ENCODE assay signal across 38 cellular contexts in genomic region chr18:44075038-44075437, GRCh38.
"Had no signal": no experiment of that assay in that cellular context is flagged by ENCODE, and none has a peak within 500 bp of the region (broad histone marks: within the 10 kb centered on the region; RNA-seq: fewer than 3 reads in every experiment).

No MANE protein-coding gene starts in this region.

- H3K4me1 ChIP-seq: adrenal gland had no signal

- H3K27ac Mint-ChIP-seq: activated B cell treated with CpG ODN at 0.5 μM for 24 hours; activated CD4-positive, alpha-beta memory T cell treated with anti-CD3 and anti-CD28 coated beads for 36 hours; activated CD4-positive, alpha-beta T cell treated with anti-CD3 and anti-CD28 coated beads, Interleukin-2, amount 10 ng/mL, durations not matched to agents 24 days and 14 days; activated CD8-positive, alpha-beta T cell treated with anti-CD3 and anti-CD28 coated beads for 36 hours; activated naive CD4-positive, alpha-beta T cell treated with anti-CD3 and anti-CD28 coated beads for 36 hours; activated naive CD4-positive, alpha-beta T cell treated with anti-CD3 and anti-CD28 coated beads, Interleukin-2, amount 50 U/mL, for 72 hours; activated naive CD8-positive, alpha-beta T cell treated with anti-CD3 and anti-CD28 coated beads for 36 hours; activated T-cell treated with anti-CD3 and anti-CD28 coated beads, Interleukin-2, amount 50 U/mL, for 72 hours; activated T-helper 1 cell treated with anti-CD3 and anti-CD28 coated beads, Interleukin-12 subunit alpha, Interleukin-12 subunit beta, Interleukin-2, Interleukin-4 antibody, amounts not matched to agents 30 ng/mL and 10 ng/mL and 1 ng/mL, durations not matched to agents 14 hours and 24 hours and 36 hours; activated T-helper 17 cell treated with anti-CD3 and anti-CD28 coated beads, Interleukin-2, amount 50 U/mL, for 72 hours; brain; T-helper 1 cell treated with Interleukin-12 subunit alpha and Interleukin-12 subunit beta and Interleukin-4 antibody, amounts not matched to agents 30 μg/mL and 1 μg/mL, for 36 hours; T-helper 2 cell treated with Interferon-gamma antibody and Interleukin-4, amounts not matched to agents 5 μg/mL and 100 μg/mL, for 36 hours had no signal

- H3K4me3 ChIP-seq: adrenal gland, cardiac muscle cell had no signal

- H3K27me3 ChIP-seq: adrenal gland, cardiac muscle cell had no signal

- H3K4me3 Mint-ChIP-seq: activated B cell treated with CpG ODN at 0.5 μM for 24 hours; activated CD4-positive, alpha-beta memory T cell treated with anti-CD3 and anti-CD28 coated beads for 36 hours; activated CD4-positive, alpha-beta T cell treated with anti-CD3 and anti-CD28 coated beads, Interleukin-2, amount 10 ng/mL, durations not matched to agents 24 days and 14 days; activated CD8-positive, alpha-beta T cell treated with anti-CD3 and anti-CD28 coated beads for 36 hours; activated naive CD4-positive, alpha-beta T cell treated with anti-CD3 and anti-CD28 coated beads for 36 hours; activated naive CD8-positive, alpha-beta T cell treated with anti-CD3 and anti-CD28 coated beads for 36 hours; activated T-cell treated with anti-CD3 and anti-CD28 coated beads, Interleukin-2, amount 50 U/mL, for 4 hours; activated T-cell treated with anti-CD3 and anti-CD28 coated beads, Interleukin-2, amount 50 U/mL, for 72 hours; activated T-helper 1 cell treated with anti-CD3 and anti-CD28 coated beads, Interleukin-12 subunit alpha, Interleukin-12 subunit beta, Interleukin-2, Interleukin-4 antibody, amounts not matched to agents 30 ng/mL and 10 ng/mL and 1 ng/mL, durations not matched to agents 14 hours and 24 hours and 36 hours; activated T-helper 17 cell treated with anti-CD3 and anti-CD28 coated beads, Interleukin-2, amount 50 U/mL, for 72 hours; brain; central memory CD8-positive, alpha-beta T cell; T-helper 1 cell treated with Interleukin-12 subunit alpha and Interleukin-12 subunit beta and Interleukin-4 antibody, amounts not matched to agents 30 μg/mL and 1 μg/mL, for 36 hours; T-helper 2 cell treated with Interferon-gamma antibody and Interleukin-4, amounts not matched to agents 5 μg/mL and 100 μg/mL, for 36 hours had no signal

- H3K27me3 Mint-ChIP-seq: activated CD4-positive, alpha-beta memory T cell treated with anti-CD3 and anti-CD28 coated beads for 36 hours; activated CD4-positive, alpha-beta T cell treated with anti-CD3 and anti-CD28 coated beads, Interleukin-2, amount 10 ng/mL, durations not matched to agents 24 days and 14 days; activated CD8-positive, alpha-beta T cell treated with anti-CD3 and anti-CD28 coated beads for 36 hours; activated naive CD8-positive, alpha-beta T cell treated with anti-CD3 and anti-CD28 coated beads for 36 hours; activated T-helper 17 cell treated with anti-CD3 and anti-CD28 coated beads, Interleukin-2, amount 50 U/mL, for 72 hours; brain; central memory CD8-positive, alpha-beta T cell had no signal

- DNase-seq: activated B cell treated with CpG ODN at 0.5 μM for 24 hours; activated CD4-positive, alpha-beta memory T cell treated with anti-CD3 and anti-CD28 coated beads for 36 hours; activated CD4-positive, alpha-beta T cell treated with anti-CD3 and anti-CD28 coated beads for 4 hours; activated CD4-positive, alpha-beta T cell treated with anti-CD3 and anti-CD28 coated beads, Interleukin-2, amount 10 ng/mL, durations not matched to agents 24 days and 14 days; activated CD4-positive, alpha-beta T cell treated with anti-CD3 and anti-CD28 coated beads, Interleukin-2, amount 50 U/mL, for 1 hour; activated CD4-positive, alpha-beta T cell treated with anti-CD3 and anti-CD28 coated beads, Interleukin-2, amount 50 U/mL, for 4 hours; activated CD4-positive, CD25-positive, alpha-beta regulatory T cell treated with anti-CD3 and anti-CD28 coated beads, Interleukin-2, amount 50 U/mL, for 72 hours; activated CD8-positive, alpha-beta memory T cell treated with anti-CD3 and anti-CD28 coated beads, Interleukin-2, amount 50 U/mL, for 4 hours; activated CD8-positive, alpha-beta T cell treated with anti-CD3 and anti-CD28 coated beads for 36 hours; activated effector memory CD4-positive, alpha-beta T cell treated with anti-CD3 and anti-CD28 coated beads, Interleukin-2, amount 50 U/mL, for 16 hours; activated gamma-delta T cell treated with Interleukin-2 at 50 U/mL for 16 hours; activated naive CD4-positive, alpha-beta T cell; activated naive CD4-positive, alpha-beta T cell treated with anti-CD3 and anti-CD28 coated beads for 36 hours; activated naive CD4-positive, alpha-beta T cell treated with anti-CD3 and anti-CD28 coated beads, Interleukin-2, amount 50 U/mL, for 16 hours; activated naive CD8-positive, alpha-beta T cell treated with anti-CD3 and anti-CD28 coated beads for 36 hours; activated T-cell treated with anti-CD3 and anti-CD28 coated beads for 4 hours; activated T-cell treated with anti-CD3 and anti-CD28 coated beads, Interleukin-2, amount 50 U/mL, for 1 hour; activated T-cell treated with anti-CD3 and anti-CD28 coated beads, Interleukin-2, amount 50 U/mL, for 4 hours; activated T-cell treated with anti-CD3 and anti-CD28 coated beads, Interleukin-2, amount 50 U/mL, for 72 hours; adrenal gland; amniotic stem cell; aorta; caudate nucleus; cerebellar nuclear complex; T-helper 1 cell; T-helper 2 cell; T-helper 9 cell had no signal

- H3K27ac ChIP-seq: adrenal gland, cardiac muscle cell, VCaP had no signal

- H3K36me3 Mint-ChIP-seq: activated CD4-positive, alpha-beta memory T cell treated with anti-CD3 and anti-CD28 coated beads for 36 hours; activated naive CD4-positive, alpha-beta T cell treated with anti-CD3 and anti-CD28 coated beads, Interleukin-2, amount 50 U/mL, for 72 hours; activated naive CD8-positive, alpha-beta T cell treated with anti-CD3 and anti-CD28 coated beads for 36 hours; brain had no signal

- H3K4me1 Mint-ChIP-seq: activated B cell treated with CpG ODN at 0.5 μM for 24 hours; activated CD4-positive, alpha-beta T cell treated with anti-CD3 and anti-CD28 coated beads, Interleukin-2, amount 10 ng/mL, durations not matched to agents 24 days and 14 days; activated naive CD8-positive, alpha-beta T cell treated with anti-CD3 and anti-CD28 coated beads for 36 hours; activated T-helper 17 cell treated with anti-CD3 and anti-CD28 coated beads, Interleukin-2, amount 50 U/mL, for 72 hours; central memory CD8-positive, alpha-beta T cell had no signal

- H3K9me3 Mint-ChIP-seq: activated B cell treated with CpG ODN at 0.5 μM for 24 hours; activated CD4-positive, alpha-beta memory T cell treated with anti-CD3 and anti-CD28 coated beads for 36 hours; activated CD4-positive, alpha-beta T cell treated with anti-CD3 and anti-CD28 coated beads, Interleukin-2, amount 10 ng/mL, durations not matched to agents 24 days and 14 days; activated CD8-positive, alpha-beta T cell treated with anti-CD3 and anti-CD28 coated beads for 36 hours; activated naive CD8-positive, alpha-beta T cell treated with anti-CD3 and anti-CD28 coated beads for 36 hours; activated T-cell treated with anti-CD3 and anti-CD28 coated beads, Interleukin-2, amount 50 U/mL, for 72 hours; activated T-helper 1 cell treated with anti-CD3 and anti-CD28 coated beads, Interleukin-12 subunit alpha, Interleukin-12 subunit beta, Interleukin-2, Interleukin-4 antibody, amounts not matched to agents 30 ng/mL and 10 ng/mL and 1 ng/mL, durations not matched to agents 14 hours and 24 hours and 36 hours; activated T-helper 17 cell treated with anti-CD3 and anti-CD28 coated beads, Interleukin-2, amount 50 U/mL, for 72 hours; brain; central memory CD8-positive, alpha-beta T cell; T-helper 1 cell treated with Interleukin-12 subunit alpha and Interleukin-12 subunit beta and Interleukin-4 antibody, amounts not matched to agents 30 μg/mL and 1 μg/mL, for 36 hours; T-helper 2 cell treated with Interferon-gamma antibody and Interleukin-4, amounts not matched to agents 5 μg/mL and 100 μg/mL, for 36 hours had no signal

- H3K36me3 ChIP-seq: adrenal gland, cardiac muscle cell had no signal

- ATAC-seq: activated CD8-positive, alpha-beta T cell treated with anti-CD3 and anti-CD28 coated beads for 36 hours; activated naive CD4-positive, alpha-beta T cell treated with anti-CD3 and anti-CD28 coated beads, Interleukin-2, amount 50 U/mL, for 72 hours; activated T-cell treated with anti-CD3 and anti-CD28 coated beads, Interleukin-2, amount 50 U/mL, for 4 hours; activated T-cell treated with anti-CD3 and anti-CD28 coated beads, Interleukin-2, amount 50 U/mL, for 72 hours; activated T-helper 17 cell treated with anti-CD3 and anti-CD28 coated beads, Interleukin-2, amount 50 U/mL, for 72 hours had no signal

- FAIRE-seq: bronchial epithelial cell, TTC549 had no signal
